ENCODE assay signal across 8 cellular contexts in the genomic region with DNA sequence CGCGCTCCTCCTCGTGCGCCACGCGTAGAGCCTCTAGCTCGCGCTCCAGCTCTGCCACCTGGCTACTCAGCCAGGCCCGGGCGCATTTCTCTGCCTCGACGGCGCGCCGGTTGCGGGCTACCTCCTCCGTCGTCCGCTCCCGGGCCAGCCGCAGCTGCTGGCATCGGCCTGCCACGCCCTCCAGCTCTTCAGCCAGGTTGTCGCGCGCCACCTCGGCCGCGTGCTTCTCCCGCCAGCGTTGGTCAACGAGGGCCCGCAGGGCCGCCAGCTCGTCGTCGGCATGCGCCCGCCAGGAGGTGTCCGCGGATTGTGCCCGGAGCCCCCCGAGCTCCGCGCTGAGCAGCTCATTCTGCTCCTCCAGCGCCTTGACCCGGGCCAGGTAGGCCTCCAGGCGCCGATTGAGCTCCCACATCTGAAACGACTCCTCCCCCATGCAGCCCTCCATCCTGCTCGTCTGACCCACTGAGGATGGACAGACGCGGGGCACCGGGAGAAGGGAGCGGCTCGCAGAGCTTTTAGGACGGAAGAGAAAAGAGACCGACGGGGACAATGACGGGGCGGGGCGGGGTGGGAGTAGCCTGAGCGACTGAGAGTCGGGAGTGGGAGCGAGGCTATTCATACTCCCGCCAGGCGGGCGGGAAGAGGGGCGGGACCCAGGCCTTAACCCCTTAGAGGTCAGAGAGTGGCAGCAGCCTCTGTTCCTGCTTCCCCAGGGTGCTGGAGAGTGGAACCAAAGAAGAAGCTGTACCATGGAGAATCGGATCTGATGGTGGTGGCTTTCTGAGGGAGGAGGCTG. TPM values are rescaled to one million over a fixed set of nuclear protein-coding genes. Genes with fewer than 3 reads are reported as not detected.
DNase-seq lines count a peak whose midpoint lies in the region; ATAC-seq lines count a peak whose summit lies in the region.

A gene with protein sequence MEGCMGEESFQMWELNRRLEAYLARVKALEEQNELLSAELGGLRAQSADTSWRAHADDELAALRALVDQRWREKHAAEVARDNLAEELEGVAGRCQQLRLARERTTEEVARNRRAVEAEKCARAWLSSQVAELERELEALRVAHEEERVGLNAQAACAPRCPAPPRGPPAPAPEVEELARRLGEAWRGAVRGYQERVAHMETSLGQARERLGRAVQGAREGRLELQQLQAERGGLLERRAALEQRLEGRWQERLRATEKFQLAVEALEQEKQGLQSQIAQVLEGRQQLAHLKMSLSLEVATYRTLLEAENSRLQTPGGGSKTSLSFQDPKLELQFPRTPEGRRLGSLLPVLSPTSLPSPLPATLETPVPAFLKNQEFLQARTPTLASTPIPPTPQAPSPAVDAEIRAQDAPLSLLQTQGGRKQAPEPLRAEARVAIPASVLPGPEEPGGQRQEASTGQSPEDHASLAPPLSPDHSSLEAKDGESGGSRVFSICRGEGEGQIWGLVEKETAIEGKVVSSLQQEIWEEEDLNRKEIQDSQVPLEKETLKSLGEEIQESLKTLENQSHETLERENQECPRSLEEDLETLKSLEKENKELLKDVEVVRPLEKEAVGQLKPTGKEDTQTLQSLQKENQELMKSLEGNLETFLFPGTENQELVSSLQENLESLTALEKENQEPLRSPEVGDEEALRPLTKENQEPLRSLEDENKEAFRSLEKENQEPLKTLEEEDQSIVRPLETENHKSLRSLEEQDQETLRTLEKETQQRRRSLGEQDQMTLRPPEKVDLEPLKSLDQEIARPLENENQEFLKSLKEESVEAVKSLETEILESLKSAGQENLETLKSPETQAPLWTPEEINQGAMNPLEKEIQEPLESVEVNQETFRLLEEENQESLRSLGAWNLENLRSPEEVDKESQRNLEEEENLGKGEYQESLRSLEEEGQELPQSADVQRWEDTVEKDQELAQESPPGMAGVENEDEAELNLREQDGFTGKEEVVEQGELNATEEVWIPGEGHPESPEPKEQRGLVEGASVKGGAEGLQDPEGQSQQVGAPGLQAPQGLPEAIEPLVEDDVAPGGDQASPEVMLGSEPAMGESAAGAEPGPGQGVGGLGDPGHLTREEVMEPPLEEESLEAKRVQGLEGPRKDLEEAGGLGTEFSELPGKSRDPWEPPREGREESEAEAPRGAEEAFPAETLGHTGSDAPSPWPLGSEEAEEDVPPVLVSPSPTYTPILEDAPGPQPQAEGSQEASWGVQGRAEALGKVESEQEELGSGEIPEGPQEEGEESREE (N-terminal part only) (minus strand): TSS at position 588 of the 796 bp plus-strand sequence. CDS start 143 bp downstream, at position 445.

- H3K27ac Mint-ChIP-seq in activated CD4-positive, alpha-beta memory T cell treated with anti-CD3 and anti-CD28 coated beads, Interleukin-2, amount 10 ng/mL, durations not matched to agents 7 days and 5 days: no peak within 1 kb of the TSS

- DNase-seq in A172 (ENCODE audit: low spot score): peak; percentile 83
- peak; percentile 11 for DNase-seq in HCEC 1CT
- DNase-seq in amygdala (lab: John Stamatoyannopoulos, UW): peak in 32 of 56 donors; percentile 20 to 72 (median 52)
- peak in 28 of 51 donors; percentile 18 to 75 (median 39) for DNase-seq in hypothalamus (lab: John Stamatoyannopoulos, UW)
- DNase-seq in retina: peak; percentile 85
- no peak for DNase-seq in stimulated activated CD4-positive, alpha-beta T cell treated with anti-CD3 and anti-CD28 coated beads, Interleukin-2, amount 100 ng/mL, for 24 hours
- no peak for DNase-seq in activated CD4-positive, alpha-beta memory T cell treated with anti-CD3 and anti-CD28 coated beads, Interleukin-2, amount 10 ng/mL, durations not matched to agents 7 days and 5 days

- POLR2A ChIA-PET in activated CD4-positive, alpha-beta memory T cell treated with anti-CD3 and anti-CD28 coated beads, Interleukin-2, amount 10 ng/mL, durations not matched to agents 7 days and 5 days (lab: Charles Lee): interaction anchor here (1.6 to 2.1 kb wide), 2 partner anchors 16 to 49 kb away, joined by 5 to 7 read pairs; no protein-coding TSS in a partner anchor

- no peaks in the 10 kb centered on the region for H3K36me3 Mint-ChIP-seq in activated CD4-positive, alpha-beta memory T cell treated with anti-CD3 and anti-CD28 coated beads, Interleukin-2, amount 10 ng/mL, durations not matched to agents 7 days and 5 days (ENCODE audit: low read depth)

- H3K9me3 Mint-ChIP-seq in activated CD4-positive, alpha-beta memory T cell treated with anti-CD3 and anti-CD28 coated beads, Interleukin-2, amount 10 ng/mL, durations not matched to agents 7 days and 5 days: no peaks in the 10 kb centered on the region

- no peak for ATAC-seq in GM21423 (IDR thresholded peaks at IDR 0.05; ENCODE audit: unreplicated experiment)

- H3K27me3 Mint-ChIP-seq in activated CD4-positive, alpha-beta memory T cell treated with anti-CD3 and anti-CD28 coated beads, Interleukin-2, amount 10 ng/mL, durations not matched to agents 7 days and 5 days: peaks cover 82% of the 10 kb centered on the region

- CTCF ChIA-PET in activated CD4-positive, alpha-beta memory T cell treated with anti-CD3 and anti-CD28 coated beads, Interleukin-2, amount 10 ng/mL, durations not matched to agents 7 days and 5 days (lab: Charles Lee): interaction anchor here (0.9 to 10.7 kb wide), 10 partner anchors 8 to 53 kb away, joined by 3 to 139 read pairs (median 10); a partner anchor contains a TSS

- H3K4me1 Mint-ChIP-seq in activated CD4-positive, alpha-beta memory T cell treated with anti-CD3 and anti-CD28 coated beads, Interleukin-2, amount 10 ng/mL, durations not matched to agents 7 days and 5 days: peaks cover 14% of the 10 kb centered on the region

- H3K4me3 Mint-ChIP-seq in activated CD4-positive, alpha-beta memory T cell treated with anti-CD3 and anti-CD28 coated beads, Interleukin-2, amount 10 ng/mL, durations not matched to agents 7 days and 5 days: no peak within 1 kb of the TSS

RNA-seq across cellular contexts. Expression of the gene that starts here (rescaled TPM):
- total RNA-seq in A172 (2014; rRNA removed; shearing (Covaris generic)): 60.4 and 105 TPM in 2 replicates
- total RNA-seq in activated CD4-positive, alpha-beta memory T cell treated with anti-CD3 and anti-CD28 coated beads, Interleukin-2, amount 10 ng/mL, durations not matched to agents 7 days and 5 days: not detected

Comparison
In these comparisons a context has a peak if more than half of its experiments do, and no peak if none do; other contexts are left out.
1. RNA of the gene that starts here (total RNA-seq): 60.4 to 105 TPM in A172; not detected in activated CD4-positive, alpha-beta memory T cell treated with anti-CD3 and anti-CD28 coated beads, Interleukin-2, amount 10 ng/mL, durations not matched to agents 7 days and 5 days; every median in the first group is over 10 times any median in the second.
2. DNase-seq: peak in A172 (single experiment), HCEC 1CT (single experiment), amygdala (32 of 56), hypothalamus (28 of 51) and retina (single experiment); none in stimulated activated CD4-positive, alpha-beta T cell treated with anti-CD3 and anti-CD28 coated beads, Interleukin-2, amount 100 ng/mL, for 24 hours (0 of 2) and activated CD4-positive, alpha-beta memory T cell treated with anti-CD3 and anti-CD28 coated beads, Interleukin-2, amount 10 ng/mL, durations not matched to agents 7 days and 5 days (single experiment).